8 cellular contexts compared by ENCODE assay signal in the genomic region with DNA sequence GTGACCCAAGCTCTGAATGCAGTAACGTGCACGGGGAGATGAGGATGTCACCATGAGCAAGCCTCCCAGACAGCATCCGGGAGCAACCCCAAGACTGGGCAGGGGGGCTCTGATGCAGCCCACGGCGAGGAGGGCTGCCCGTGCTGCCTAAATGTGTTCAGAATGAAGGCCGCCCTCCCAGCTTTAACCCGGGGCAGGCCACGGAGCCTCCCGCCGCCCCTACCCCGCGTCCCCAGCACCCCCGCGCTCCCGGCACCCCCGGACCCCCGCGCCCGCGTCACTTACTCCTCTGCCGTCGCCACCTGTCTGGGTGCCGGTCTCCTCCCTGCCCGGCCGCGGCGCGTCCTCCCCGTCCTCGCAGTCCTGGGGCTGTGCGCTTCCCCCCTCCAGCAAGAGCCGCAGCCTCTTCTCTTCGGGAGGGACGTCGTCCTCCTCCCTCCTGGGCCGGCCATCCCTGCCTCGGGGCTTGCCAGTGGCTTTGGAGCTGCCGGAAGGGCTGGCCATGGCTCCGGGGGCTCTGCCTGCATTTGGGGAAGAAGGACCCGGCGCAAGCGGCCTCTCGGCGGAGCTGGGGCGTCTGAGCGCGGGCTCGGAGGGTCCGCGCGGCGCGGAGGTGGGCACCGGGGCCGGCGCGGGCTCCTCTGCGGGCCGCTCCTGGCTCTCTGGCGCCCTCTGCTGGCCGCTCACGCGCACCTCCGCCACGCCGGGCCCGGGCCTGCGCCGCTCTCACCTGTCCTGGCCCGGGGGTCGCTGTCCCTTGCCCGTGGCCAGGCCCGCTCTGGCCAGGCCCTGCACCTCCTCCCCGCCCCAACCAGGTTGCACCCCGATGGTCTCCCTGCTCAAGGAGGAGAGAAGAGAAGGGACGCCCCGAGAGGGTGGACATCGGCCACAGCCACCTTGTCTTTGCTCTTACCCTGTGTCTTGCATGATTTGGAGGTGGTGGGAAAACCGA. TPM values are rescaled to one million over a fixed set of nuclear protein-coding genes. Genes with fewer than 3 reads are reported as not detected.
DNase-seq lines count a peak whose midpoint lies in the region; ATAC-seq and TF ChIP-seq lines count a peak whose summit lies in the region.
"Not testable (repeated sequence)": the region's sequence is repeated elsewhere in the genome, so short reads cannot be mapped to it uniquely, and the experiment has no call there.

No MANE protein-coding gene starts in this region.

- H3K4me1 Mint-ChIP-seq in activated naive CD8-positive, alpha-beta T cell (ENCODE audit: low read depth) = not testable (repeated sequence)

- H3K9me3 ChIP-seq in mucosa of descending colon = not testable (repeated sequence)

- TF ChIP-seq CTCF in foreskin fibroblast (IDR thresholded peaks at IDR 0.05; ENCODE audit: low read depth, low read length) (peak; percentile 40), mucosa of descending colon (IDR thresholded peaks at IDR 0.05) (peak; percentile 85)

- H3K4me3 ChIP-seq in foreskin fibroblast (ENCODE audit: low read depth in 1 of 2, low read length in 2 of 2) = peak overlapping the region; percentile 34 to 35
- H3K4me3 ChIP-seq in mucosa of descending colon = not testable (repeated sequence)

- peak overlapping the region; percentile 79 for H3K4me3 Mint-ChIP-seq in activated naive CD8-positive, alpha-beta T cell

- not testable (repeated sequence) for H3K27me3 Mint-ChIP-seq in activated naive CD8-positive, alpha-beta T cell

- ATAC-seq in GM18867 (IDR thresholded peaks at IDR 0.05; ENCODE audit: unreplicated experiment) = peak; percentile 44
- peak; percentile 65 for ATAC-seq in mucosa of descending colon

- H3K4me1 ChIP-seq in mucosa of descending colon (ENCODE audit: low read depth) = not testable (repeated sequence)

- DNase-seq in AG08396 (ENCODE audit: low spot score) (peak; percentile 77), NCI-H187 (lab: John Stamatoyannopoulos, UW) (peak; percentile 8 to 11), T-helper 9 cell (peak; percentile 71), foreskin fibroblast (peak; percentile 1 to 66), mucosa of descending colon (peak; percentile 57 to 76 (median 66))
- DNase-seq in stimulated activated CD4-positive, alpha-beta T cell treated with anti-CD3 and anti-CD28 coated beads, Interleukin-4, amount 100 ng/mL, for 4 hours = peak; percentile 49 to 74

- H3K36me3 ChIP-seq in mucosa of descending colon (ENCODE audit: low read depth) = not testable (repeated sequence)

- intact Hi-C loops in mucosa of descending colon (cut with DNase I, micrococcal nuclease) = not testable (repeated sequence)

- not testable (repeated sequence) for H3K36me3 Mint-ChIP-seq in activated naive CD8-positive, alpha-beta T cell

- H3K27ac Mint-ChIP-seq in activated naive CD8-positive, alpha-beta T cell = not testable (repeated sequence)

- H3K9me3 Mint-ChIP-seq in activated naive CD8-positive, alpha-beta T cell (ENCODE audit: low read depth) = not testable (repeated sequence)

RNA-seq across cellular contexts. Expression of gene ASNS, which starts 55.9 kb away (rescaled TPM):
- 10 to 100 TPM; 12.4 to 19.1 (median 17.5) TPM for total RNA-seq in mucosa of descending colon

Comparison
In these comparisons a context has a peak if more than half of its experiments do, and no peak if none do; other contexts are left out.
1. DNase-seq: peak in every context shown above with its lines; median percentile 77 in AG08396; 71 in T-helper 9 cell; 66 in mucosa of descending colon; 62 in stimulated activated CD4-positive, alpha-beta T cell treated with anti-CD3 and anti-CD28 coated beads, Interleukin-4, amount 100 ng/mL, for 4 hours; 34 in foreskin fibroblast; 10 in NCI-H187.